Comparison of ENCODE assay signal across 18 cellular contexts in genomic region chr1:44524655-44525530, GRCh38.
DNase-seq lines count a peak whose midpoint lies in the region; ATAC-seq, FAIRE-seq and TF ChIP-seq lines count a peak whose summit lies in the region.
"Had no signal": no experiment of that assay in that cellular context is flagged by ENCODE, and none has a peak within 500 bp of the region (broad histone marks: within the 10 kb centered on the region; RNA-seq: fewer than 3 reads in every experiment).

No MANE protein-coding gene starts in this region.

- no peak for TF ChIP-seq RAD21 in K562 (CRISPR knock-in tag; conservative IDR thresholded peaks at IDR 0.05 in 1 of 2, IDR thresholded peaks at IDR 0.05 in 1 of 2)

- H3K36me3 Mint-ChIP-seq in CD8-positive, alpha-beta T cell = no peaks in the 10 kb centered on the region
- H3K36me3 Mint-ChIP-seq: brain; CD14-positive monocyte; naive thymus-derived CD8-positive, alpha-beta T cell had no signal

- H3K4me3 ChIP-seq in heart left ventricle = peak overlapping the region in 10 of 12 donors; percentile 2 to 36 (median 15)
- peak overlapping the region; percentile 1; the same call in 1 of the 2 replicates for H3K4me3 ChIP-seq in K562
- peak overlapping the region; percentile 62 for H3K4me3 ChIP-seq in iPS-20b (ENCODE audit: low read length)
- H3K4me3 ChIP-seq in CD8-positive, alpha-beta T cell (ENCODE audit: low read depth, low read length) = no peak overlapping the region
- H3K4me3 ChIP-seq: lung had no signal

- H3K9me3 Mint-ChIP-seq in CD8-positive, alpha-beta T cell = no peaks in the 10 kb centered on the region
- H3K9me3 Mint-ChIP-seq: activated naive CD4-positive, alpha-beta T cell treated with anti-CD3 and anti-CD28 coated beads for 36 hours; naive thymus-derived CD8-positive, alpha-beta T cell; stimulated activated naive CD8-positive, alpha-beta T cell treated with anti-CD3 and anti-CD28 coated beads, Interleukin-15, amount 100 ng/mL, for 72 hours; T-helper 1 cell treated with Interleukin-12 subunit alpha and Interleukin-12 subunit beta and Interleukin-4 antibody, amounts not matched to agents 30 μg/mL and 1 μg/mL, for 36 hours had no signal

- peak overlapping the region; percentile 60 for H3K4me2 ChIP-seq in K562 (ENCODE audit: insufficient read depth, low read length)

- 41 to 45% (median 42%) methylated on average over 20 of the region's 20 CpGs for whole genome bisulfite sequencing in heart left ventricle, 4 donors
- 16% methylated on average over 20 of the region's 20 CpGs for WGBS in K562 (ENCODE audit: insufficient coverage, low coverage, missing lambda C conversion rate)

- CTCF ChIA-PET in K562 (lab: Yijun Ruan, JAX; ENCODE audit: low intra/inter-chr PET ratio) = no interaction called here
- CTCF ChIA-PET in CD8-positive, alpha-beta T cell (lab: Charles Lee) = interaction anchor here (1.0 to 1.5 kb wide), 2 partner anchors 9 to 70 kb away, joined by 3 to 5 read pairs; no protein-coding TSS in a partner anchor

- peak overlapping the region; percentile 36 to 63; a peak in 3 of 4 replicates for H3K9ac ChIP-seq in K562 (ENCODE audit: insufficient read depth in 1 of 2, low read depth in 2 of 2, low read length in 2 of 2)
- peak overlapping the region; percentile 54; the same call in 1 of the 2 replicates for H3K9ac ChIP-seq in iPS-20b (ENCODE audit: low read depth, low read length)

- H3K9me1 ChIP-seq in K562 (ENCODE audit: control insufficient read depth, insufficient read depth, low read length) = no peaks in the 10 kb centered on the region

- ATAC-seq in heart left ventricle = no peak
- ATAC-seq in left cardiac atrium = no peak
- peak; percentile 42 for ATAC-seq in K562
- ATAC-seq in CD8-positive, alpha-beta T cell = no peak
- ATAC-seq: naive thymus-derived CD8-positive, alpha-beta T cell; stimulated activated naive CD8-positive, alpha-beta T cell treated with anti-CD3 and anti-CD28 coated beads, Interleukin-15, amount 100 ng/mL, for 72 hours had no signal

- H3K27me3 ChIP-seq in heart left ventricle (peaks cover 0 to 8% (median 0%) of the 10 kb centered on the region in 9 donors), K562 (ENCODE audit: control insufficient read depth in 2 of 2, insufficient read depth in 2 of 2, low read length in 2 of 2) (no peaks in the 10 kb centered on the region), iPS-20b (ENCODE audit: insufficient read depth, low read length) (peaks cover 58% of the 10 kb centered on the region)
- H3K27me3 ChIP-seq in CD8-positive, alpha-beta T cell (ENCODE audit: insufficient read depth, low read length) = no peaks in the 10 kb centered on the region

- peak; percentile 57 for FAIRE-seq in K562 (lab: Jason Lieb, UNC)

- no peak overlapping the region for H3K27ac ChIP-seq in heart left ventricle
- peak overlapping the region; percentile 18; the same call in 1 of the 3 replicates for H3K27ac ChIP-seq in K562 (ENCODE audit: extremely low read depth, low read depth, low read length)
- H3K27ac ChIP-seq in iPS-20b (ENCODE audit: low read length) = peak overlapping the region; percentile 3
- H3K27ac ChIP-seq in temporal lobe (ENCODE audit: low read depth, low read length) = peak overlapping the region; percentile 97
- H3K27ac ChIP-seq in CD8-positive, alpha-beta T cell (ENCODE audit: low read depth, low read length) = no peak overlapping the region

- peak overlapping the region; percentile 46 for H2AFZ ChIP-seq in K562 (ENCODE audit: low read depth, low read length)

- POLR2A ChIA-PET in K562 (lab: Yijun Ruan, JAX) = interaction anchor here (0.7 to 1.5 kb wide), 5 partner anchors 10 to 126 kb away, joined by 3 to 5 read pairs (median 3); no protein-coding TSS in a partner anchor
- POLR2A ChIA-PET in CD8-positive, alpha-beta T cell (lab: Charles Lee) = no interaction called here

- no peak for TF ChIP-seq CTCF in heart left ventricle (IDR thresholded peaks at IDR 0.05)
- no peak for TF ChIP-seq CTCF in K562 (IDR thresholded peaks at IDR 0.05 in 2 of 3, conservative IDR thresholded peaks at IDR 0.05 in 1 of 3; ENCODE audit: insufficient read depth in 2 of 3, low read depth in 1 of 3, low read length in 3 of 3)
- TF ChIP-seq CTCF in CD8-positive, alpha-beta T cell (IDR thresholded peaks at IDR 0.05) = no peak

- DNase-seq in heart left ventricle = no peak
- no peak for DNase-seq in left cardiac atrium
- peak in 2 of 4 experiments; percentile 44 to 50 for DNase-seq in K562 (ENCODE audit: extremely low read depth in 1 of 4, low spot score in 3 of 4)
- no peak for DNase-seq in CD8-positive, alpha-beta T cell
- DNase-seq in NCI-H524 treated with DMSO at 0.1 percent for 48 hours (lab: John Stamatoyannopoulos, UW) = no peak
- no peak for DNase-seq in NCI-H2107 treated with DMSO at 0.1 percent for 48 hours (lab: John Stamatoyannopoulos, UW; ENCODE audit: unreplicated experiment)
- DNase-seq: activated naive CD4-positive, alpha-beta T cell treated with anti-CD3 and anti-CD28 coated beads for 36 hours; effector CD8-positive, alpha-beta T cell; naive thymus-derived CD8-positive, alpha-beta T cell; NCI-H1092; NCI-H226; stimulated activated naive CD8-positive, alpha-beta T cell treated with anti-CD3 and anti-CD28 coated beads, Interleukin-15, amount 100 ng/mL, for 72 hours had no signal

- no peak overlapping the region for H3K4me3 Mint-ChIP-seq in CD8-positive, alpha-beta T cell
- H3K4me3 Mint-ChIP-seq: activated naive CD4-positive, alpha-beta T cell treated with anti-CD3 and anti-CD28 coated beads for 36 hours; brain; CD14-positive monocyte; naive thymus-derived CD8-positive, alpha-beta T cell; stimulated activated naive CD8-positive, alpha-beta T cell treated with anti-CD3 and anti-CD28 coated beads, Interleukin-15, amount 100 ng/mL, for 72 hours; T-helper 1 cell treated with Interleukin-12 subunit alpha and Interleukin-12 subunit beta and Interleukin-4 antibody, amounts not matched to agents 30 μg/mL and 1 μg/mL, for 36 hours had no signal

- H4K20me1 ChIP-seq in K562 (replicated peaks; ENCODE audit: control insufficient read depth, insufficient read depth, low read length) = no peaks in the 10 kb centered on the region

- intact Hi-C loops in heart left ventricle (cut with DNase I) (no loop called here), left cardiac atrium (cut with DNase I) (no loop called here), K562 (cut with micrococcal nuclease) (no loop called here)
- intact Hi-C loops in CD8-positive, alpha-beta T cell (cut with DNase I, micrococcal nuclease) = no loop called here

- in situ Hi-C loops in K562 (cut with MboI) = no loop called here

- no peaks in the 10 kb centered on the region for H3K27me3 Mint-ChIP-seq in CD8-positive, alpha-beta T cell (ENCODE audit: low read depth)
- H3K27me3 Mint-ChIP-seq: stimulated activated naive CD8-positive, alpha-beta T cell treated with anti-CD3 and anti-CD28 coated beads, Interleukin-15, amount 100 ng/mL, for 72 hours had no signal

- H3K4me1 Mint-ChIP-seq in CD8-positive, alpha-beta T cell (ENCODE audit: low read depth) = no peaks in the 10 kb centered on the region
- H3K4me1 Mint-ChIP-seq: brain; naive thymus-derived CD8-positive, alpha-beta T cell; stimulated activated naive CD8-positive, alpha-beta T cell treated with anti-CD3 and anti-CD28 coated beads, Interleukin-15, amount 100 ng/mL, for 72 hours had no signal

- H3K27ac Mint-ChIP-seq in CD8-positive, alpha-beta T cell = no peak overlapping the region
- H3K27ac Mint-ChIP-seq: activated naive CD4-positive, alpha-beta T cell treated with anti-CD3 and anti-CD28 coated beads for 36 hours; brain; CD14-positive monocyte; naive thymus-derived CD8-positive, alpha-beta T cell; stimulated activated naive CD8-positive, alpha-beta T cell treated with anti-CD3 and anti-CD28 coated beads, Interleukin-15, amount 100 ng/mL, for 72 hours; T-helper 1 cell treated with Interleukin-12 subunit alpha and Interleukin-12 subunit beta and Interleukin-4 antibody, amounts not matched to agents 30 μg/mL and 1 μg/mL, for 36 hours had no signal

- no peaks in the 10 kb centered on the region for H3K79me2 ChIP-seq in K562 (ENCODE audit: control insufficient read depth, insufficient read depth, low read length)

- no peak; the same call in 1 of the 2 replicates for TF ChIP-seq EP300 in K562 (IDR thresholded peaks at IDR 0.05; ENCODE audit: low read length)

- H3K36me3 ChIP-seq in heart left ventricle = no peaks in the 10 kb centered on the region
- no peaks in the 10 kb centered on the region for H3K36me3 ChIP-seq in K562 (ENCODE audit: control insufficient read depth, insufficient read depth, low read length)
- H3K36me3 ChIP-seq in iPS-20b (ENCODE audit: insufficient read depth, low read depth, low read length) = no peaks in the 10 kb centered on the region
- H3K36me3 ChIP-seq in CD8-positive, alpha-beta T cell (ENCODE audit: insufficient read depth, low read length) = no peaks in the 10 kb centered on the region

- BruUV-seq in K562 (replicated peaks; lab: Mats Ljungman, UMichigan) = no TSS peak

- TF ChIP-seq POLR2A in heart left ventricle (IDR thresholded peaks at IDR 0.05) (no peak), K562 (conservative IDR thresholded peaks at IDR 0.05) (no peak)

- H3K4me1 ChIP-seq in heart left ventricle (peaks cover 0 to 8% (median 0%) of the 10 kb centered on the region in 12 donors), K562 (replicated peaks in 1 of 2; ENCODE audit: control insufficient read depth in 2 of 2, insufficient read depth in 2 of 2, low read length in 2 of 2) (peaks cover 35 to 43% of the 10 kb centered on the region in 2 experiments; a peak in 4 of 5 replicates), iPS-20b (ENCODE audit: insufficient read depth, low read length) (peaks cover 32% of the 10 kb centered on the region)
- no peaks in the 10 kb centered on the region for H3K4me1 ChIP-seq in CD8-positive, alpha-beta T cell (ENCODE audit: insufficient read depth, low read length)

- H3K9me3 ChIP-seq in heart left ventricle (no peaks in the 10 kb centered on the region), K562 (replicated peaks; ENCODE audit: control insufficient read depth, insufficient read depth, low read depth, low read length) (no peaks in the 10 kb centered on the region), iPS-20b (ENCODE audit: insufficient read depth, low read depth, low read length) (no peaks in the 10 kb centered on the region)
- no peaks in the 10 kb centered on the region for H3K9me3 ChIP-seq in CD8-positive, alpha-beta T cell (ENCODE audit: low read length)

TF ChIP-seq in K562, 482 proteins besides CTCF, POLR2A, EP300 and RAD21 (continues in another document):
- peak; percentile 78 for TF ChIP-seq ARID1B (IDR thresholded peaks at IDR 0.05)
- peak; percentile 50; the same call in 1 of the 2 replicates for TF ChIP-seq PKNOX1 (IDR thresholded peaks at IDR 0.05)

Comparison
In these comparisons a context has a peak if more than half of its experiments do, and no peak if none do; other contexts are left out.
1. H3K27ac ChIP-seq: peak in K562 (single experiment), iPS-20b (single experiment) and temporal lobe (single experiment); none in heart left ventricle (0 of 12) and CD8-positive, alpha-beta T cell (single experiment).